20 cellular contexts compared by ENCODE assay signal in genomic region chr6:83463886-83464285, GRCh38. TPM values are rescaled to one million over a fixed set of nuclear protein-coding genes. Genes with fewer than 3 reads are reported as not detected.
DNase-seq lines count a peak whose midpoint lies in the region; ATAC-seq and TF ChIP-seq lines count a peak whose summit lies in the region.
"Had no signal": no experiment of that assay in that cellular context is flagged by ENCODE, and none has a peak within 500 bp of the region (broad histone marks: within the 10 kb centered on the region; RNA-seq: fewer than 3 reads in every experiment).

No MANE protein-coding gene starts in this region.

- no peak for TF ChIP-seq CTCF in GM20000 (IDR thresholded peaks at IDR 0.05; ENCODE audit: extremely low read depth, missing control alignments)

- no peak for ATAC-seq in activated T-cell treated with anti-CD3 and anti-CD28 coated beads, Interleukin-2, amount 50 U/mL, for 4 hours

- no peak overlapping the region for H3K4me3 Mint-ChIP-seq in activated T-cell treated with anti-CD3 and anti-CD28 coated beads, Interleukin-2, amount 50 U/mL, for 4 hours
- H3K4me3 Mint-ChIP-seq: activated CD4-positive, alpha-beta memory T cell treated with anti-CD3 and anti-CD28 coated beads for 36 hours; activated T-helper 1 cell treated with anti-CD3 and anti-CD28 coated beads, Interleukin-12 subunit alpha, Interleukin-12 subunit beta, Interleukin-2, Interleukin-4 antibody, amounts not matched to agents 30 ng/mL and 10 ng/mL and 1 ng/mL, durations not matched to agents 14 hours and 24 hours and 36 hours; H9; immature natural killer cell had no signal

- H3K4me1 Mint-ChIP-seq in activated T-cell treated with anti-CD3 and anti-CD28 coated beads, Interleukin-2, amount 50 U/mL, for 4 hours (ENCODE audit: low read depth) = no peaks in the 10 kb centered on the region

- no peak overlapping the region for H3K27ac ChIP-seq in SK-N-MC

- DNase-seq in LHCN-M2 (ENCODE audit: low read depth) (peak; percentile 95), SK-N-MC (ENCODE audit: low read depth, low spot score) (no peak), fibroblast of the conjunctiva (ENCODE audit: low read depth) (peak; percentile 2), renal cortical epithelial cell (ENCODE audit: low read depth) (peak; percentile 9), NCI-H1694 (lab: John Stamatoyannopoulos, UW) (no peak), GM20000 (ENCODE audit: low spot score) (no peak)
- no peak for DNase-seq in activated CD4-positive, alpha-beta T cell treated with anti-CD3 and anti-CD28 coated beads, Interleukin-2, amount 50 U/mL, for 1 hour
- no peak for DNase-seq in activated T-cell treated with anti-CD3 and anti-CD28 coated beads, Interleukin-2, amount 50 U/mL, for 4 hours
- DNase-seq: activated CD4-positive, alpha-beta memory T cell treated with anti-CD3 and anti-CD28 coated beads for 36 hours; amygdala; C1 segment of cervical spinal cord; dermis blood vessel endothelial cell; DND-41; H9; immature natural killer cell; NCI-H1436 treated with DMSO at 0.1 percent for 48 hours; NCI-H526; SHP77 treated with DMSO at 0.1 percent for 48 hours; trophoblast cell had no signal

- 0 out of 2 replicates have a peak overlapping the region, but pooled peaks have one; percentile 17 for H3K4me3 ChIP-seq in SK-N-MC

- H3K9me3 ChIP-seq in SK-N-MC (ENCODE audit: low read depth, low read length) = no peaks in the 10 kb centered on the region

- H3K36me3 Mint-ChIP-seq in activated T-cell treated with anti-CD3 and anti-CD28 coated beads, Interleukin-2, amount 50 U/mL, for 4 hours (ENCODE audit: insufficient read depth) = no peaks in the 10 kb centered on the region
- H3K36me3 Mint-ChIP-seq: activated CD4-positive, alpha-beta memory T cell treated with anti-CD3 and anti-CD28 coated beads for 36 hours had no signal

- no peaks in the 10 kb centered on the region for H3K36me3 ChIP-seq in SK-N-MC (ENCODE audit: insufficient read depth, low read length)

- H3K9ac ChIP-seq in SK-N-MC (ENCODE audit: insufficient read length) = no peak overlapping the region

- no peaks in the 10 kb centered on the region for H3K9me3 Mint-ChIP-seq in activated T-cell treated with anti-CD3 and anti-CD28 coated beads, Interleukin-2, amount 50 U/mL, for 4 hours
- H3K9me3 Mint-ChIP-seq: activated CD4-positive, alpha-beta memory T cell treated with anti-CD3 and anti-CD28 coated beads for 36 hours; activated T-helper 1 cell treated with anti-CD3 and anti-CD28 coated beads, Interleukin-12 subunit alpha, Interleukin-12 subunit beta, Interleukin-2, Interleukin-4 antibody, amounts not matched to agents 30 ng/mL and 10 ng/mL and 1 ng/mL, durations not matched to agents 14 hours and 24 hours and 36 hours; immature natural killer cell had no signal

- H3K27me3 Mint-ChIP-seq in activated T-cell treated with anti-CD3 and anti-CD28 coated beads, Interleukin-2, amount 50 U/mL, for 4 hours (ENCODE audit: low read depth) = no peaks in the 10 kb centered on the region
- H3K27me3 Mint-ChIP-seq: activated CD4-positive, alpha-beta memory T cell treated with anti-CD3 and anti-CD28 coated beads for 36 hours had no signal

RNA-seq across cellular contexts. Expression of gene ME1, which starts 33.0 kb away (rescaled TPM):
- total RNA-seq in LHCN-M2 (2014; rRNA removed) (6.4 and 8.1 TPM in 2 replicates), renal cortical epithelial cell (21.7 and 45.3 TPM in 2 replicates)
- polyA plus RNA-seq in LHCN-M2 (2012) = 11.1 TPM
- under 1 TPM; 0.30 to 0.63 (median 0.55) TPM for total RNA-seq in activated T-cell treated with anti-CD3 and anti-CD28 coated beads, Interleukin-2, amount 50 U/mL, for 4 hours
- total RNA-seq: activated T-helper 1 cell treated with anti-CD3 and anti-CD28 coated beads, Interleukin-12 subunit alpha, Interleukin-12 subunit beta, Interleukin-2, Interleukin-4 antibody, amounts not matched to agents 30 ng/mL and 10 ng/mL and 1 ng/mL, durations not matched to agents 14 hours and 24 hours and 36 hours had no signal

RNA-seq across cellular contexts. Expression of gene PRSS35, which starts 48.4 kb away (rescaled TPM):
- 0.40 TPM in 1 of 2 replicates, not detected in the other for total RNA-seq in LHCN-M2 (2014; rRNA removed)
- polyA plus RNA-seq in LHCN-M2 (2012) = 0.16 TPM
- total RNA-seq in renal cortical epithelial cell = 5.0 TPM in 1 of 2 replicates, not detected in the other
- total RNA-seq in activated T-cell treated with anti-CD3 and anti-CD28 coated beads, Interleukin-2, amount 50 U/mL, for 4 hours = not detected
- total RNA-seq: activated CD4-positive, alpha-beta memory T cell treated with anti-CD3 and anti-CD28 coated beads for 36 hours; activated T-helper 1 cell treated with anti-CD3 and anti-CD28 coated beads, Interleukin-12 subunit alpha, Interleukin-12 subunit beta, Interleukin-2, Interleukin-4 antibody, amounts not matched to agents 30 ng/mL and 10 ng/mL and 1 ng/mL, durations not matched to agents 14 hours and 24 hours and 36 hours; dermis blood vessel endothelial cell had no signal

Comparison
In these comparisons a context has a peak if more than half of its experiments do, and no peak if none do; other contexts are left out.
1. DNase-seq: peak in LHCN-M2 (single experiment), fibroblast of the conjunctiva (single experiment) and renal cortical epithelial cell (single experiment); none in SK-N-MC (single experiment), activated CD4-positive, alpha-beta T cell treated with anti-CD3 and anti-CD28 coated beads, Interleukin-2, amount 50 U/mL, for 1 hour (single experiment), NCI-H1694 (single experiment), activated T-cell treated with anti-CD3 and anti-CD28 coated beads, Interleukin-2, amount 50 U/mL, for 4 hours (single experiment) and GM20000 (single experiment).